In genomic region chr13:27976362-27977177, GRCh38 we compare ENCODE assay signal across 18 cellular contexts. TPM values are rescaled to one million over a fixed set of nuclear protein-coding genes. Genes with fewer than 3 reads are reported as not detected.
DNase-seq lines count a peak whose midpoint lies in the region; ATAC-seq and TF ChIP-seq lines count a peak whose summit lies in the region.
"Had no signal": no experiment of that assay in that cellular context is flagged by ENCODE, and none has a peak within 500 bp of the region (broad histone marks: within the 10 kb centered on the region; RNA-seq: fewer than 3 reads in every experiment).

No MANE protein-coding gene starts in this region.

- H2AFZ ChIP-seq in OCI-LY7 (ENCODE audit: low read length) = no peak overlapping the region

- H3K36me3 Mint-ChIP-seq in osteocyte (ENCODE audit: unreplicated experiment) = no peaks in the 10 kb centered on the region

- POLR2A ChIA-PET in OCI-LY7 (lab: Charles Lee) = no interaction called here

- no peaks in the 10 kb centered on the region for H4K20me1 ChIP-seq in OCI-LY7 (ENCODE audit: insufficient read depth, low read length)

- ATAC-seq in Right ventricle myocardium inferior (no peak), HG03521 (IDR thresholded peaks at IDR 0.05; ENCODE audit: unreplicated experiment) (no peak)
- ATAC-seq: HCT116, Panc1, SK-N-SH treated with all-trans-retinoic acid at 6 μM for 48 hours had no signal

- intact Hi-C loops in cardiac septum (cut with DNase I) = no loop called here
- intact Hi-C loops in Right ventricle myocardium inferior (cut with DNase I) = no loop called here
- intact Hi-C loops in OCI-LY7 (cut with micrococcal nuclease; ENCODE audit: unreplicated experiment) = no loop called here

- TF ChIP-seq CTCF in osteocyte (IDR thresholded peaks at IDR 0.05) (no peak), OCI-LY7 (conservative IDR thresholded peaks at IDR 0.05; ENCODE audit: low read length) (no peak)

- H3K4me2 ChIP-seq in OCI-LY7 (ENCODE audit: low read length) = no peak overlapping the region

- peak; percentile 38 for DNase-seq in cardiac septum (ENCODE audit: low spot score)
- no peak for DNase-seq in Right ventricle myocardium inferior (ENCODE audit: missing footprints)
- DNase-seq in osteocyte (ENCODE audit: extremely low spot score, unreplicated experiment) = peak; percentile 70
- DNase-seq in NCI-H1092 (lab: John Stamatoyannopoulos, UW) = no peak
- no peak for DNase-seq in OCI-LY7 (ENCODE audit: low spot score)
- DNase-seq: GDM1, NCI-H1048, NCI-H1694, NCI-H2227 treated with DMSO at 0.1 percent for 48 hours, SHP77 had no signal

- no peaks in the 10 kb centered on the region for H3K36me3 ChIP-seq in iPS-15b (ENCODE audit: control insufficient read depth, insufficient read depth, low read length)
- no peaks in the 10 kb centered on the region for H3K36me3 ChIP-seq in OCI-LY7 (ENCODE audit: insufficient read depth, low read length)
- H3K36me3 ChIP-seq: BLaER1 treated with 17β-estradiol and CSF1 and Interleukin-3, amounts not matched to agents 10 nM and 100 nM had no signal

- no peak overlapping the region for H3K27ac ChIP-seq in OCI-LY7 (ENCODE audit: low read depth, low read length, poor library complexity, severe bottlenecking)
- H3K27ac ChIP-seq: BLaER1 treated with 17β-estradiol and CSF1 and Interleukin-3, amounts not matched to agents 10 nM and 100 nM had no signal

- peak overlapping the region; percentile 35 for H3K4me3 ChIP-seq in iPS-15b (ENCODE audit: low read depth, low read length)
- H3K4me3 ChIP-seq in OCI-LY7 (ENCODE audit: low read depth, low read length, poor library complexity, severe bottlenecking) = no peak overlapping the region

- peaks cover 86% of the 10 kb centered on the region for H3K27me3 Mint-ChIP-seq in osteocyte (ENCODE audit: unreplicated experiment)

- CTCF ChIA-PET in OCI-LY7 (lab: Charles Lee; ENCODE audit: unreplicated experiment) = no interaction called here

- H3K4me3 Mint-ChIP-seq in osteocyte (ENCODE audit: unreplicated experiment) = no peak overlapping the region

- H3K9me3 ChIP-seq in iPS-15b (ENCODE audit: control insufficient read depth, insufficient read depth, low read length) = no peaks in the 10 kb centered on the region
- no peaks in the 10 kb centered on the region for H3K9me3 ChIP-seq in OCI-LY7 (ENCODE audit: low read length)

- no peaks in the 10 kb centered on the region for H3K79me2 ChIP-seq in OCI-LY7 (ENCODE audit: insufficient read depth, low read depth, low read length)

- peaks cover 16% of the 10 kb centered on the region for H3K4me1 Mint-ChIP-seq in osteocyte (ENCODE audit: unreplicated experiment)

- no peak overlapping the region for H3K27ac Mint-ChIP-seq in osteocyte (ENCODE audit: unreplicated experiment)

- H3K9me2 ChIP-seq in OCI-LY7 (ENCODE audit: insufficient read depth, low read length) = no peaks in the 10 kb centered on the region

- peaks cover 100% of the 10 kb centered on the region for H3K27me3 ChIP-seq in iPS-15b (ENCODE audit: control insufficient read depth, insufficient read depth, low read length)

- BruUV-seq in OCI-LY7 (replicated peaks; lab: Mats Ljungman, UMichigan) = no TSS peak

- H3K9ac ChIP-seq in iPS-15b (ENCODE audit: low read depth, low read length) = no peak overlapping the region
- H3K9ac ChIP-seq: BLaER1 treated with 17β-estradiol and CSF1 and Interleukin-3, amounts not matched to agents 10 nM and 100 nM had no signal

- H3K9me3 Mint-ChIP-seq in osteocyte (ENCODE audit: unreplicated experiment) = no peaks in the 10 kb centered on the region

- H3K4me1 ChIP-seq in iPS-15b (ENCODE audit: control insufficient read depth, insufficient read depth, low read length) = peaks cover 2% of the 10 kb centered on the region
- H3K4me1 ChIP-seq in OCI-LY7 (ENCODE audit: insufficient read depth, low read length, poor library complexity, severe bottlenecking) = no peaks in the 10 kb centered on the region

RNA-seq across cellular contexts. Expression of gene CDX2, which starts 7.5 kb away (rescaled TPM):
- not detected for total RNA-seq in cardiac septum
- total RNA-seq in Right ventricle myocardium inferior = not detected
- total RNA-seq in osteocyte = not detected in 2 replicates
- total RNA-seq in OCI-LY7 (2014; rRNA removed; shearing (Covaris generic)) = not detected in 2 replicates
- total RNA-seq in OCI-LY7 (2022) = not detected in 2 replicates
- total RNA-seq: MCF 10A had no signal

RNA-seq across cellular contexts. Expression of gene URAD, which starts 11.9 kb away (rescaled TPM):
- total RNA-seq in cardiac septum = not detected
- not detected for total RNA-seq in Right ventricle myocardium inferior
- not detected in 2 replicates for total RNA-seq in osteocyte
- not detected in 2 replicates for total RNA-seq in OCI-LY7 (2014; rRNA removed; shearing (Covaris generic))
- total RNA-seq in OCI-LY7 (2022) = not detected in 2 replicates
- total RNA-seq: HepG2, MCF 10A had no signal

RNA-seq across cellular contexts. Expression of gene PDX1, which starts 56.8 kb away (rescaled TPM):
- total RNA-seq in cardiac septum (not detected), Right ventricle myocardium inferior (not detected), osteocyte (not detected in 2 replicates), OCI-LY7 (2022) (not detected in 2 replicates)
- not detected in 2 replicates for total RNA-seq in OCI-LY7 (2014; rRNA removed; shearing (Covaris generic))

Comparison
In these comparisons a context has a peak if more than half of its experiments do, and no peak if none do; other contexts are left out.
1. DNase-seq: peak in cardiac septum (single experiment) and osteocyte (single experiment); none in Right ventricle myocardium inferior (single experiment), NCI-H1092 (single experiment) and OCI-LY7 (single experiment).